Comparison of ENCODE assay signal across 16 cellular contexts in genomic region chr18:9661564-9661963, GRCh38. TPM values are rescaled to one million over a fixed set of nuclear protein-coding genes. Genes with fewer than 3 reads are reported as not detected.
DNase-seq lines count a peak whose midpoint lies in the region; ATAC-seq, FAIRE-seq and TF ChIP-seq lines count a peak whose summit lies in the region.
"Had no signal": no experiment of that assay in that cellular context is flagged by ENCODE, and none has a peak within 500 bp of the region (broad histone marks: within the 10 kb centered on the region; RNA-seq: fewer than 3 reads in every experiment).

No MANE protein-coding gene starts in this region.

- POLR2A ChIA-PET in PC-9 (lab: Charles Lee; ENCODE audit: unreplicated experiment): interaction anchor here (0.6 to 0.7 kb wide), 2 partner anchors 16 to 18 kb away, joined by 3 read pairs; no protein-coding TSS in a partner anchor

- H3K9ac ChIP-seq in mesendoderm (ENCODE audit: low read length) (no peak overlapping the region), colonic mucosa (ENCODE audit: low read depth in 2 of 2, low read length in 2 of 2) (no peak overlapping the region)

- no peak overlapping the region for H2AK5ac ChIP-seq in mesendoderm (ENCODE audit: low read length)

- no peak overlapping the region for H2BK120ac ChIP-seq in mesendoderm (ENCODE audit: low read depth, low read length)

- H4K5ac ChIP-seq in mesendoderm (ENCODE audit: low read length): no peak overlapping the region

- peaks cover 43% of the 10 kb centered on the region for H3F3A ChIP-seq in PC-9 (ENCODE audit: insufficient read depth, low read depth)

- H3K4me1 ChIP-seq in mesendoderm (ENCODE audit: control insufficient read depth, low read depth, low read length) (no peaks in the 10 kb centered on the region), colonic mucosa (no peaks in the 10 kb centered on the region), PC-9 (replicated peaks; ENCODE audit: insufficient read depth) (peaks cover 35% of the 10 kb centered on the region)
- H3K4me1 ChIP-seq: upper lobe of left lung had no signal

- H4K20me1 ChIP-seq in PC-9 (ENCODE audit: insufficient read depth): no peaks in the 10 kb centered on the region

- H3K27ac ChIP-seq in mesendoderm (ENCODE audit: low read depth, low read length) (no peak overlapping the region), colonic mucosa (no peak overlapping the region), PC-9 (no peak overlapping the region)
- H3K27ac ChIP-seq: upper lobe of left lung had no signal

- no peak overlapping the region for H3K4ac ChIP-seq in mesendoderm (ENCODE audit: low read depth, low read length)

- H3K4me3 ChIP-seq in LNCaP clone FGC (ENCODE audit: low read depth, low read length): no peak overlapping the region
- no peak overlapping the region for H3K4me3 ChIP-seq in bronchial epithelial cell (ENCODE audit: low read depth, low read length)
- H3K4me3 ChIP-seq in mesendoderm (ENCODE audit: low read length): no peak overlapping the region
- H3K4me3 ChIP-seq in colonic mucosa: no peak overlapping the region
- H3K4me3 ChIP-seq in PC-9: no peak overlapping the region
- H3K4me3 ChIP-seq: lung, upper lobe of left lung had no signal

- H3K4me2 ChIP-seq in mesendoderm (ENCODE audit: low read length) (no peak overlapping the region), PC-9 (no peak overlapping the region)

- intact Hi-C loops in colonic mucosa (cut with DNase I) (no loop called here), PC-9 (cut with micrococcal nuclease; ENCODE audit: unreplicated experiment) (no loop called here)

- H3K36me3 ChIP-seq in bronchial epithelial cell (ENCODE audit: control insufficient read depth, insufficient read depth, low read length): no peaks in the 10 kb centered on the region
- H3K36me3 ChIP-seq in mesendoderm (ENCODE audit: control insufficient read depth, insufficient read depth, low read length): no peaks in the 10 kb centered on the region
- H3K36me3 ChIP-seq in colonic mucosa: no peaks in the 10 kb centered on the region
- no peaks in the 10 kb centered on the region for H3K36me3 ChIP-seq in PC-9 (ENCODE audit: low read depth)
- H3K36me3 ChIP-seq: upper lobe of left lung had no signal

- no peaks in the 10 kb centered on the region for H3K9me2 ChIP-seq in PC-9 (ENCODE audit: insufficient read depth)

- no peak overlapping the region for H3K56ac ChIP-seq in mesendoderm (ENCODE audit: low read length)

- CTCF ChIA-PET in PC-9 (lab: Charles Lee): interaction anchor here (0.6 to 1.3 kb wide), 2 partner anchors 9 to 86 kb away, joined by 3 to 10 read pairs; no protein-coding TSS in a partner anchor

- no CpG with 5 or more reads among the region's 1 CpG for WGBS in mesendoderm (ENCODE audit: extremely low coverage, insufficient coverage, low lambda C conversion rate)

- no peak overlapping the region for H2AFZ ChIP-seq in PC-9

- TF ChIP-seq CTCF in LNCaP clone FGC (IDR thresholded peaks at IDR 0.05; ENCODE audit: control insufficient read depth, extremely low read depth, insufficient read depth) (0 out of 2 replicates have a peak, but pooled peaks have one; percentile 8), bronchial epithelial cell (IDR thresholded peaks at IDR 0.05; ENCODE audit: insufficient read depth, low read length, severe bottlenecking) (peak; percentile 42), colonic mucosa (IDR thresholded peaks at IDR 0.05) (no peak), PC-9 (conservative IDR thresholded peaks at IDR 0.05) (no peak)

- no peaks in the 10 kb centered on the region for H3K9me3 ChIP-seq in colonic mucosa
- H3K9me3 ChIP-seq in PC-9 (ENCODE audit: insufficient read depth, low read depth): 0 out of 2 replicates have a peak, but pooled peaks cover 3% of the 10 kb centered on the region
- H3K9me3 ChIP-seq: upper lobe of left lung had no signal

- no peak overlapping the region for H2BK15ac ChIP-seq in mesendoderm (replicated peaks; ENCODE audit: low read depth)

- H2BK5ac ChIP-seq in mesendoderm (ENCODE audit: low read length): no peak overlapping the region

- H3K18ac ChIP-seq in mesendoderm (ENCODE audit: low read length): no peak overlapping the region

- BruUV-seq in PC-9 (replicated peaks; lab: Mats Ljungman, UMichigan): no TSS peak

- no peaks in the 10 kb centered on the region for H3K79me1 ChIP-seq in mesendoderm (ENCODE audit: low read length)

- ATAC-seq in HG02623 (IDR thresholded peaks at IDR 0.05; ENCODE audit: unreplicated experiment): no peak
- ATAC-seq in GM21528 (IDR thresholded peaks at IDR 0.05; ENCODE audit: low FRiP score, unreplicated experiment): no peak

- no peak overlapping the region for H3K23ac ChIP-seq in mesendoderm (ENCODE audit: low read length)

- H3K79me2 ChIP-seq in mesendoderm (ENCODE audit: control insufficient read depth, insufficient read depth, low read length) (no peaks in the 10 kb centered on the region), PC-9 (ENCODE audit: low read depth) (no peaks in the 10 kb centered on the region)

- no peak for FAIRE-seq in bronchial epithelial cell (lab: Jason Lieb, UNC)

- no peaks in the 10 kb centered on the region for H3K27me3 ChIP-seq in bronchial epithelial cell (ENCODE audit: control insufficient read depth, insufficient read depth, low read length)
- H3K27me3 ChIP-seq in mesendoderm (ENCODE audit: insufficient read depth, low read length, poor library complexity): no peaks in the 10 kb centered on the region
- H3K27me3 ChIP-seq in colonic mucosa: no peaks in the 10 kb centered on the region
- no peaks in the 10 kb centered on the region for H3K27me3 ChIP-seq in PC-9 (ENCODE audit: insufficient read depth, low read depth)
- H3K27me3 ChIP-seq: upper lobe of left lung had no signal

- H4K8ac ChIP-seq in mesendoderm (ENCODE audit: low read depth, low read length): no peak overlapping the region

- DNase-seq in GM03348 (ENCODE audit: low spot score) (peak; percentile 47), LNCaP clone FGC (ENCODE audit: low read depth) (no peak), bronchial epithelial cell (ENCODE audit: low read depth) (peak; percentile 41), mesendoderm (peak; percentile 61), colonic mucosa (no peak), PC-9 (no peak)
- DNase-seq: DMS53; effector CD4-positive, alpha-beta T cell; hippocampal formation; NCI-H345; stimulated activated CD4-positive, alpha-beta T cell treated with anti-CD3 and anti-CD28 coated beads, Interleukin-15, amount 100 ng/mL, for 24 hours; stimulated activated CD8-positive, alpha-beta memory T cell treated with anti-CD3 and anti-CD28 coated beads, Interleukin-4, amount 100 ng/mL, for 48 hours; upper lobe of left lung had no signal

RNA-seq across cellular contexts. Expression of gene RAB31, which starts 46.5 kb away (rescaled TPM):
- total RNA-seq in bronchial epithelial cell (47.7 and 48.5 TPM in 2 replicates), colonic mucosa (10 to 100 TPM in 1 of 2 donors, 1 to 10 TPM in 1; 4.7 to 16.0 TPM), PC-9 (2021) (48.6 and 51.0 TPM in 2 replicates)
- 61.9 TPM for polyA plus RNA-seq in mesendoderm (2013, experiment 1 of 2)
- polyA plus RNA-seq in mesendoderm (2013, experiment 2 of 2): 62.7 TPM

RNA-seq across cellular contexts. Expression of gene PPP4R1, which starts 47.2 kb away (rescaled TPM):
- 187 and 199 TPM in 2 replicates for total RNA-seq in bronchial epithelial cell
- polyA plus RNA-seq in mesendoderm (2013, experiment 1 of 2): 83.0 TPM
- 85.7 TPM for polyA plus RNA-seq in mesendoderm (2013, experiment 2 of 2)
- total RNA-seq in colonic mucosa: 10 to 100 TPM; 52.5 to 77.5 TPM
- 157 and 167 TPM in 2 replicates for total RNA-seq in PC-9 (2021)

Comparison
In these comparisons a context has a peak if more than half of its experiments do, and no peak if none do; other contexts are left out.
1. DNase-seq: peak in GM03348 (single experiment), bronchial epithelial cell (single experiment) and mesendoderm (single experiment); none in LNCaP clone FGC (single experiment), colonic mucosa (single experiment) and PC-9 (0 of 2).
2. CTCF ChIP-seq: peak in LNCaP clone FGC (single experiment) and bronchial epithelial cell (single experiment); none in colonic mucosa (single experiment) and PC-9 (single experiment).